ENCODE assay signal across 20 cellular contexts in genomic region chr6:14661696-14662095, GRCh38.
"Had no signal": no experiment of that assay in that cellular context is flagged by ENCODE, and none has a peak within 500 bp of the region (broad histone marks: within the 10 kb centered on the region; RNA-seq: fewer than 3 reads in every experiment).

No MANE protein-coding gene starts in this region.

- H3K27me3 ChIP-seq: ascending aorta, cardiac muscle cell, colonic mucosa, gastrocnemius medialis, tibial nerve had no signal

- H3K27ac ChIP-seq: ascending aorta, cardiac muscle cell, colonic mucosa, gastrocnemius medialis, suprapubic skin had no signal

- H3K9me3 ChIP-seq: ascending aorta, colonic mucosa, gastrocnemius medialis, suprapubic skin, tibial nerve had no signal

- H3K27me3 Mint-ChIP-seq: activated B cell treated with CpG ODN at 0.5 μM for 24 hours; naive thymus-derived CD8-positive, alpha-beta T cell had no signal

- H3K27ac Mint-ChIP-seq: activated B cell treated with CpG ODN at 0.5 μM for 24 hours; activated naive CD4-positive, alpha-beta T cell treated with anti-CD3 and anti-CD28 coated beads, Interleukin-2, amount 10 ng/mL, durations not matched to agents 7 days and 5 days; activated naive CD8-positive, alpha-beta T cell treated with anti-CD3 and anti-CD28 coated beads, Interleukin-2, amount 10 ng/mL, durations not matched to agents 7 days and 5 days; activated T-cell treated with anti-CD3 and anti-CD28 coated beads, Interleukin-2, amount 50 U/mL, for 72 hours; brain; mesothelial cell of epicardium; naive thymus-derived CD8-positive, alpha-beta T cell; T-helper 2 cell treated with Interferon-gamma antibody and Interleukin-4, amounts not matched to agents 5 μg/mL and 100 μg/mL, for 36 hours had no signal

- H3K9me3 Mint-ChIP-seq: activated naive CD4-positive, alpha-beta T cell treated with anti-CD3 and anti-CD28 coated beads, Interleukin-2, amount 10 ng/mL, durations not matched to agents 7 days and 5 days; activated naive CD8-positive, alpha-beta T cell treated with anti-CD3 and anti-CD28 coated beads, Interleukin-2, amount 10 ng/mL, durations not matched to agents 7 days and 5 days; activated T-cell treated with anti-CD3 and anti-CD28 coated beads, Interleukin-2, amount 50 U/mL, for 72 hours; brain; mesothelial cell of epicardium; naive thymus-derived CD8-positive, alpha-beta T cell; T-helper 2 cell treated with Interferon-gamma antibody and Interleukin-4, amounts not matched to agents 5 μg/mL and 100 μg/mL, for 36 hours had no signal

- H3K36me3 Mint-ChIP-seq: activated naive CD4-positive, alpha-beta T cell treated with anti-CD3 and anti-CD28 coated beads, Interleukin-2, amount 10 ng/mL, durations not matched to agents 7 days and 5 days; activated naive CD8-positive, alpha-beta T cell treated with anti-CD3 and anti-CD28 coated beads, Interleukin-2, amount 10 ng/mL, durations not matched to agents 7 days and 5 days; brain; mesothelial cell of epicardium; naive thymus-derived CD8-positive, alpha-beta T cell had no signal

- H3K4me1 ChIP-seq: ascending aorta, colonic mucosa, gastrocnemius medialis, suprapubic skin had no signal

- H3K4me3 Mint-ChIP-seq: activated B cell treated with CpG ODN at 0.5 μM for 24 hours; activated naive CD4-positive, alpha-beta T cell treated with anti-CD3 and anti-CD28 coated beads, Interleukin-2, amount 10 ng/mL, durations not matched to agents 7 days and 5 days; activated naive CD8-positive, alpha-beta T cell treated with anti-CD3 and anti-CD28 coated beads, Interleukin-2, amount 10 ng/mL, durations not matched to agents 7 days and 5 days; activated T-cell treated with anti-CD3 and anti-CD28 coated beads, Interleukin-2, amount 50 U/mL, for 72 hours; brain; mesothelial cell of epicardium; naive thymus-derived CD8-positive, alpha-beta T cell; T-helper 2 cell treated with Interferon-gamma antibody and Interleukin-4, amounts not matched to agents 5 μg/mL and 100 μg/mL, for 36 hours had no signal

- H3K4me3 ChIP-seq: ascending aorta, cardiac muscle cell, colonic mucosa, gastrocnemius medialis, suprapubic skin, tibial nerve had no signal

- ATAC-seq: gastrocnemius medialis, left cardiac atrium, right cardiac atrium had no signal

- DNase-seq: activated naive CD8-positive, alpha-beta T cell treated with anti-CD3 and anti-CD28 coated beads, Interleukin-2, amount 10 ng/mL, durations not matched to agents 7 days and 5 days; cerebellar nuclear complex; colonic mucosa; effector CD8-positive, alpha-beta T cell; gastrocnemius medialis; glutamatergic neuron; left cardiac atrium; posterior cingulate gyrus; right cardiac atrium had no signal

- H3K36me3 ChIP-seq: ascending aorta, cardiac muscle cell, colonic mucosa, gastrocnemius medialis, suprapubic skin, tibial nerve had no signal
